26 cellular contexts compared by ENCODE assay signal in the genomic region with DNA sequence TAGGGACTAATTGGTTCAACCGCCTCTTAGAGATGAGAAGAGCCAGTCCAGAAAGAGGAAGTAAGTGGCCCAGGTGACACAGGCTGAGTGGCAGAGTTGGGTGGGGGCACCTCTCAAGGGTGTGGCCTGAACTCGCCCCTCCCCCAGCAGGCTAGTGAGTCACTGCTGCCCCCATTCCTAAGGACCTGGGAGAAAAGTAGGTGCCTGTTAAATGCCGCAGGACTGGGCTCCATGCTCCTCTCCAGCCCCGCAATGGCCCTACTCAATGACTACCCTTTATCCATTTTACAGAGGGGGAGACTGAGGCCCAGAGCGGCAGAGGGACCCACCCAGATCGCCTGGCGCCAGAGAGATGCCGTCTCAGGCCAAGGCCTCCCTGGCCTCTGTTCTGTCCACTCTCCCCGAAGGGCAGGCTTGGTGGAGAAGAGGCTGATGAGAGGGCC. TPM values are rescaled to one million over a fixed set of nuclear protein-coding genes. Genes with fewer than 3 reads are reported as not detected.
DNase-seq lines count a peak whose midpoint lies in the region; TF ChIP-seq lines count a peak whose summit lies in the region.
"Had no signal": no experiment of that assay in that cellular context is flagged by ENCODE, and none has a peak within 500 bp of the region (broad histone marks: within the 10 kb centered on the region; RNA-seq: fewer than 3 reads in every experiment).

No MANE protein-coding gene starts in this region.

- H3K9me3 ChIP-seq in colonic mucosa (no peaks in the 10 kb centered on the region), BE2C (no peaks in the 10 kb centered on the region)
- H3K9me3 ChIP-seq: adrenal gland, heart left ventricle, thyroid gland had no signal

- DNase-seq in SIG-M5 treated with dmso at 0.1 percent for 504 hours (lab: John Stamatoyannopoulos, UW; ENCODE audit: unreplicated experiment) (peak; percentile 17), SIG-M5 (lab: John Stamatoyannopoulos, UW) (no peak), OCI-M1 (lab: John Stamatoyannopoulos, UW) (peak; percentile 56), germinal center (ENCODE audit: low spot score) (peak; percentile 72), substantia nigra (lab: John Stamatoyannopoulos, UW) (no peak), colonic mucosa (no peak), BE2C (no peak), NCI-H524 (lab: John Stamatoyannopoulos, UW) (no peak)
- DNase-seq: 8988T; activated CD4-positive, alpha-beta T cell treated with anti-CD3 and anti-CD28 coated beads, Interleukin-2, amount 10 ng/mL, durations not matched to agents 24 days and 14 days; activated effector memory CD4-positive, alpha-beta T cell treated with Interleukin-2 at 50 U/mL for 16 hours; adrenal gland; C1 segment of cervical spinal cord; effector CD4-positive, alpha-beta T cell; GDM1; NCI-H1930; nephron progenitor cell; PC-3; T1000; thyroid gland had no signal

- no peak overlapping the region for H3K9ac ChIP-seq in colonic mucosa (ENCODE audit: low read depth in 2 of 2, low read length in 2 of 2)

- TF ChIP-seq CTCF in colonic mucosa (IDR thresholded peaks at IDR 0.05) = no peak
- no peak for TF ChIP-seq CTCF in BE2C (IDR thresholded peaks at IDR 0.05; ENCODE audit: low read depth, low read length)

- H3K4me1 ChIP-seq in colonic mucosa (no peaks in the 10 kb centered on the region), BE2C (peaks cover 24% of the 10 kb centered on the region)
- H3K4me1 ChIP-seq: adrenal gland, thyroid gland had no signal

- intact Hi-C loops in colonic mucosa (cut with DNase I) = no loop called here

- H3K36me3 ChIP-seq in colonic mucosa = no peaks in the 10 kb centered on the region
- H3K36me3 ChIP-seq in BE2C = no peaks in the 10 kb centered on the region
- H3K36me3 ChIP-seq: adrenal gland, cardiac muscle cell, heart left ventricle, thyroid gland had no signal

- H3K27ac ChIP-seq in substantia nigra (ENCODE audit: low read depth, low read length, poor library complexity, severe bottlenecking) (peak overlapping the region; percentile 99), colonic mucosa (no peak overlapping the region)
- H3K27ac ChIP-seq: adrenal gland, cardiac muscle cell, heart left ventricle, thyroid gland had no signal

- no peak overlapping the region for H3K4me3 ChIP-seq in colonic mucosa
- H3K4me3 ChIP-seq in BE2C (ENCODE audit: low read depth, low read length) = no peak overlapping the region
- H3K4me3 ChIP-seq: adrenal gland, cardiac muscle cell, heart left ventricle, thyroid gland had no signal

- H3K27me3 ChIP-seq in colonic mucosa (no peaks in the 10 kb centered on the region), BE2C (no peaks in the 10 kb centered on the region)
- H3K27me3 ChIP-seq: adrenal gland, cardiac muscle cell, heart left ventricle, thyroid gland had no signal

RNA-seq across cellular contexts. Expression of a gene that starts 8.1 kb away (rescaled TPM):
- total RNA-seq in colonic mucosa = not detected
- not detected for polyA plus RNA-seq in BE2C (2012; ENCODE audit: insufficient read depth, insufficient read length, low read depth)
- total RNA-seq: activated CD4-positive, alpha-beta T cell treated with anti-CD3 and anti-CD28 coated beads, Interleukin-2, amount 10 ng/mL, durations not matched to agents 24 days and 14 days; adrenal gland; fibroblast of lung; heart left ventricle; mesenteric fat pad; PC-3; pulmonary artery endothelial cell; SK-MEL-5; thyroid gland had no signal
- polyA plus RNA-seq: fibroblast of lung, heart left ventricle had no signal

RNA-seq across cellular contexts. Expression of a gene that starts 25.5 kb away (rescaled TPM):
- total RNA-seq in colonic mucosa = 10 to 100 TPM; 15.2 to 77.1 TPM
- polyA plus RNA-seq in BE2C (2012; ENCODE audit: insufficient read depth, insufficient read length, low read depth) = 12.0 TPM
- total RNA-seq: mesenteric fat pad had no signal

RNA-seq across cellular contexts. Expression of a gene that starts 52.3 kb away (rescaled TPM):
- total RNA-seq in colonic mucosa = 10 to 100 TPM; 30.6 to 33.3 TPM
- polyA plus RNA-seq in BE2C (2012; ENCODE audit: insufficient read depth, insufficient read length, low read depth) = 36.4 TPM

RNA-seq across cellular contexts. Expression of a gene that starts 52.7 kb away (rescaled TPM):
- total RNA-seq in colonic mucosa = 100 to 1,000 TPM in 1 of 2 donors, 10 to 100 TPM in 1; 37.7 to 135 TPM
- polyA plus RNA-seq in BE2C (2012; ENCODE audit: insufficient read depth, insufficient read length, low read depth) = 22.1 TPM

Comparison
In these comparisons a context has a peak if more than half of its experiments do, and no peak if none do; other contexts are left out.
1. DNase-seq: peak in SIG-M5 treated with dmso at 0.1 percent for 504 hours (single experiment), OCI-M1 (single experiment) and germinal center (single experiment); none in SIG-M5 (single experiment), substantia nigra (0 of 49), colonic mucosa (single experiment), BE2C (single experiment) and NCI-H524 (0 of 2).